Comparison of ENCODE assay signal across 8 cellular contexts in the genomic region with DNA sequence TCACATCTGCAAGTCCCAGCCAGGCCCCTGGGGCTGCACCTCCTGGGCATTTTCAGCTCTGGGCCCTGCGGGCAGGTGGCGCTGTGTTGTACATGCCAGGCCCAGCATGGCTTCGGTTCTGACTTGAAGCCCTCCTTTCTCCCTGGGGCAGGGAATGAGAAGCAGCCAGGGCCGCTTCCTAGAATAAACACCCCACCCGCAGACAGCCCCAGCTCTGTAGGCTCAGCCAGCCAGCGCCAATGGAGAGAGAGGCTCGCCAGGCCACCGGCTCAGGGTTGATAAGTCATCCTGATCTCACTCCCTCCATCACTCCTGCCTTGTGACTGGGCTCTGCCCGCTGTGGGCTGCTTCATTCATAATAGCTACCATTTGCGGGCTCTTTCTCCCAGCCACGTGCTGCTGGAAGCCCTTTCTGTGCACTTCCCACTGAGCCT. TPM values are rescaled to one million over a fixed set of nuclear protein-coding genes. Genes with fewer than 3 reads are reported as not detected.
DNase-seq lines count a peak whose midpoint lies in the region; ATAC-seq and TF ChIP-seq lines count a peak whose summit lies in the region.

No MANE protein-coding gene starts in this region.

- H3K9me3 ChIP-seq in Panc1 (ENCODE audit: control insufficient read depth, insufficient read depth, low read depth, low read length) (no peaks in the 10 kb centered on the region), cardiac muscle cell (ENCODE audit: low read depth) (no peaks in the 10 kb centered on the region)

- no peak for DNase-seq in GM13976 (ENCODE audit: low spot score)
- no peak for DNase-seq in Panc1 (ENCODE audit: low read depth, low spot score)
- DNase-seq in activated naive CD4-positive, alpha-beta T cell treated with Interleukin-2 at 50 U/mL for 16 hours = peak; percentile 64
- DNase-seq in cardiac muscle cell (ENCODE audit: low read depth in 1 of 2, low spot score in 1 of 2) = peak; percentile 57 to 81
- DNase-seq in renal cortical epithelial cell (ENCODE audit: low read depth) = peak; percentile 79
- no peak for DNase-seq in NCI-H1048 (lab: John Stamatoyannopoulos, UW)
- DNase-seq in NCI-H2171 (lab: John Stamatoyannopoulos, UW) = no peak

- POLR2A ChIA-PET in Panc1 (lab: Charles Lee) = interaction anchor here (0.5 to 0.9 kb wide), 3 partner anchors 19 to 148 kb away, joined by 3 to 9 read pairs (median 5); no protein-coding TSS in a partner anchor

- BruUV-seq in Panc1 (replicated peaks; lab: Mats Ljungman, UMichigan) = no TSS peak

- H3K36me3 ChIP-seq in Panc1 (ENCODE audit: control insufficient read depth, insufficient read depth, low read length) = no peaks in the 10 kb centered on the region
- no peaks in the 10 kb centered on the region for H3K36me3 ChIP-seq in cardiac muscle cell

- no peaks in the 10 kb centered on the region for H3K27me3 ChIP-seq in Panc1 (ENCODE audit: control insufficient read depth, insufficient read depth, low read length)
- H3K27me3 ChIP-seq in cardiac muscle cell = no peaks in the 10 kb centered on the region

- H3K27ac ChIP-seq in 22Rv1 (no peak overlapping the region), Panc1 (ENCODE audit: low read length) (peak overlapping the region; percentile 45), cardiac muscle cell (peak overlapping the region; percentile 7)

- peak; percentile 69 for ATAC-seq in Panc1

- in situ Hi-C loops in GM13976 (cut with MboI; ENCODE audit: low sequenced_read_pairs, unreplicated experiment) = no loop called here
- in situ Hi-C loops in Panc1 (cut with HindIII; ENCODE audit: low pct_unique_long_range_greater_than_20kb, low sequenced_read_pairs) = no loop called here

- H3K4me3 ChIP-seq in Panc1 (ENCODE audit: low read depth in 2 of 2, low read length in 2 of 2) (no peak overlapping the region), cardiac muscle cell (no peak overlapping the region)

- H3K4me1 ChIP-seq in Panc1 (ENCODE audit: control insufficient read depth, insufficient read depth, low read length) (peaks cover 19% of the 10 kb centered on the region), cardiac muscle cell (ENCODE audit: low read depth) (peaks cover 6% of the 10 kb centered on the region)

- CTCF ChIA-PET in Panc1 (lab: Charles Lee) = interaction anchor here (0.8 to 2.8 kb wide), 6 partner anchors 10 to 29 kb away, joined by 3 to 12 read pairs (median 6); no protein-coding TSS in a partner anchor

- TF ChIP-seq CTCF in 22Rv1 (IDR thresholded peaks at IDR 0.05) (peak; percentile 69), GM13976 (IDR thresholded peaks at IDR 0.05; ENCODE audit: borderline replicate concordance, control extremely low read depth, extremely low read depth, insufficient read depth, missing control alignments) (peak; percentile 80), Panc1 (IDR thresholded peaks at IDR 0.05) (peak; percentile 90), cardiac muscle cell (IDR thresholded peaks at IDR 0.05; ENCODE audit: low read depth, low read length) (peak; percentile 65)

- intact Hi-C loops in Panc1 (cut with micrococcal nuclease; ENCODE audit: unreplicated experiment) = no loop called here

RNA-seq across cellular contexts. Expression of a gene that starts 6.0 kb away (rescaled TPM):
- total RNA-seq in Panc1 (2021; ENCODE audit: unreplicated experiment) = 87.3 TPM
- 78.7 TPM for polyA plus RNA-seq in Panc1 (2012; ENCODE audit: insufficient read length)
- 10.4 and 14.5 TPM in 2 replicates for total RNA-seq in cardiac muscle cell
- 10.3 and 15.4 TPM in 2 replicates for polyA plus RNA-seq in cardiac muscle cell
- 3.6 and 13.5 TPM in 2 replicates for total RNA-seq in renal cortical epithelial cell

RNA-seq across cellular contexts. Expression of a gene that starts 37.0 kb away (rescaled TPM):
- total RNA-seq in Panc1 (2021; ENCODE audit: unreplicated experiment) (11.1 TPM), cardiac muscle cell (11.7 and 20.5 TPM in 2 replicates), renal cortical epithelial cell (1.2 and 2.0 TPM in 2 replicates)
- 18.7 TPM for polyA plus RNA-seq in Panc1 (2012; ENCODE audit: insufficient read length)
- 3.4 and 6.7 TPM in 2 replicates for polyA plus RNA-seq in cardiac muscle cell

RNA-seq across cellular contexts. Expression of a gene that starts 41.3 kb away (rescaled TPM):
- total RNA-seq in Panc1 (2021; ENCODE audit: unreplicated experiment) (104 TPM), cardiac muscle cell (65.1 and 72.5 TPM in 2 replicates), renal cortical epithelial cell (9.1 and 37.0 TPM in 2 replicates)
- 105 TPM for polyA plus RNA-seq in Panc1 (2012; ENCODE audit: insufficient read length)
- 71.8 and 82.8 TPM in 2 replicates for polyA plus RNA-seq in cardiac muscle cell

Comparison
In these comparisons a context has a peak if more than half of its experiments do, and no peak if none do; other contexts are left out.
1. DNase-seq: peak in activated naive CD4-positive, alpha-beta T cell treated with Interleukin-2 at 50 U/mL for 16 hours (single experiment), cardiac muscle cell (2 of 2) and renal cortical epithelial cell (single experiment); none in GM13976 (single experiment), Panc1 (single experiment), NCI-H1048 (single experiment) and NCI-H2171 (single experiment).
2. Peak in every context shown above with its lines, with median percentiles within 50 percentile points of each other: CTCF ChIP-seq.